In genomic region chr10:46582568-46582967, GRCh38 we compare ENCODE assay signal across 6 cellular contexts. TPM values are rescaled to one million over a fixed set of nuclear protein-coding genes. Genes with fewer than 3 reads are reported as not detected.
"Had no signal": no experiment of that assay in that cellular context is flagged by ENCODE, and none has a peak within 500 bp of the region (broad histone marks: within the 10 kb centered on the region; RNA-seq: fewer than 3 reads in every experiment).

No MANE protein-coding gene starts in this region.

RNA-seq across cellular contexts. Expression of gene GPRIN2, which starts 26.1 kb away (rescaled TPM):
- total RNA-seq: LHCN-M2, MCF 10A, NCI-H460, OCI-LY7, Right ventricle myocardium superior, RPMI7951 had no signal
